1 cellular context compared by ENCODE assay signal in genomic region chr17:44348234-44348987, GRCh38.
A peak's percentile ranks its signal among the peaks of the same experiment; 100 is the strongest.
TF ChIP-seq lines count a peak whose summit lies in the region.

No MANE protein-coding gene starts in this region.

TF ChIP-seq in IMR-90, 13 proteins besides CTCF, POLR2A, EP300 and RAD21 (continued from another document):
- TF ChIP-seq MAZ (IDR thresholded peaks at IDR 0.05; ENCODE audit: borderline replicate concordance, low read depth, low read length) (no peak), MXI1 (IDR thresholded peaks at IDR 0.05; ENCODE audit: borderline replicate concordance, low read depth, low read length) (peak; percentile 95), CHD1 (IDR thresholded peaks at IDR 0.05; ENCODE audit: low read depth, low read length) (no peak)
